32 cellular contexts compared by ENCODE assay signal in the genomic region with DNA sequence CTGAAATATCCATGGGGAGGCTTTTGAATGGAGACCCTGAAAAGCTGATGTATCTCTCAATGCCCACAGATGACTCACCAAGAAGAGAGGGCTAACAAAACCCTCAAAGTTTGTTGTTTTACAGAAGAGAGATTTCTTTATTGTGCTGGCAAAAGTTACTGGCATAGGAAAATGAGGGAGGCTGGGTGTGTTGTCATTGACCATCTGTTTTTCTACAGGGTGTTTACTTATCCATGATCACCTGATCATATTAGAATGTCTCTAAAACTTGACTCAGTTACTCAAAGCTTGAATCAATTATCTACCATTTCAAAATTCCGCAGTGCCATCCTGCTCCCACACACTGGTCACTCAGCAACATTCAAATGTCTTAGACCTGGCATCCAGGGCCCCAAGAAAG. TPM values are rescaled to one million over a fixed set of nuclear protein-coding genes. Genes with fewer than 3 reads are reported as not detected.
DNase-seq lines count a peak whose midpoint lies in the region; ATAC-seq, FAIRE-seq and TF ChIP-seq lines count a peak whose summit lies in the region.
"Had no signal": no experiment of that assay in that cellular context is flagged by ENCODE, and none has a peak within 500 bp of the region (broad histone marks: within the 10 kb centered on the region; RNA-seq: fewer than 3 reads in every experiment).

No MANE protein-coding gene starts in this region.

- H2AFZ ChIP-seq in IMR-90 (replicated peaks; ENCODE audit: low read length, poor library complexity) (no peak overlapping the region), GM12878 (ENCODE audit: control insufficient read depth, low read depth, low read length) (no peak overlapping the region), mammary epithelial cell (ENCODE audit: low read depth, low read length) (no peak overlapping the region)

- H3K56ac ChIP-seq in IMR-90 (ENCODE audit: extremely low read depth, insufficient read depth, low read length), result no peak overlapping the region

- H3K23ac ChIP-seq in IMR-90 (ENCODE audit: low read depth, low read length), result no peak overlapping the region

- no peak for TF ChIP-seq EP300 in GM12878 (IDR thresholded peaks at IDR 0.05; ENCODE audit: borderline replicate concordance in 1 of 2, control insufficient read depth in 1 of 2, low read depth in 2 of 2, low read length in 2 of 2)

- H4K20me1 ChIP-seq in IMR-90 (ENCODE audit: insufficient read depth, low read length) (peaks cover 82% of the 10 kb centered on the region), GM12878 (ENCODE audit: control insufficient read depth, insufficient read depth) (no peaks in the 10 kb centered on the region), mammary epithelial cell (ENCODE audit: insufficient read depth, low read length) (peaks cover 2% of the 10 kb centered on the region)

- peaks cover 27 to 81% of the 10 kb centered on the region in 2 experiments for H3K79me1 ChIP-seq in IMR-90 (ENCODE audit: low read depth in 1 of 2, low read length in 2 of 2)

- H3K4me1 ChIP-seq in IMR-90 (ENCODE audit: control insufficient read depth, insufficient read depth, low read length), result peaks cover 3% of the 10 kb centered on the region
- H3K4me1 ChIP-seq in GM12878 (ENCODE audit: control insufficient read depth, insufficient read depth, low read length), result no peaks in the 10 kb centered on the region
- peaks cover 8% of the 10 kb centered on the region for H3K4me1 ChIP-seq in mammary epithelial cell (ENCODE audit: insufficient read depth, low read length)
- H3K4me1 ChIP-seq: Caco-2 had no signal

- TF ChIP-seq POLR2A in IMR-90 (IDR thresholded peaks at IDR 0.05; ENCODE audit: low read depth, low read length) (no peak), GM12878 (IDR thresholded peaks at IDR 0.05; ENCODE audit: low read depth, low read length) (no peak)

- no peak overlapping the region for H2BK120ac ChIP-seq in IMR-90 (ENCODE audit: low read depth, low read length)

- no peak overlapping the region for H3K4me2 ChIP-seq in IMR-90 (ENCODE audit: low read depth, low read length)
- H3K4me2 ChIP-seq in GM12878 (ENCODE audit: control insufficient read depth, insufficient read depth), result no peak overlapping the region
- no peak overlapping the region for H3K4me2 ChIP-seq in mammary epithelial cell (ENCODE audit: insufficient read depth, low read depth, low read length)

- peak; percentile 33 for DNase-seq in IMR-90
- DNase-seq in GM12878 (ENCODE audit: low read depth, low spot score), result no peak
- DNase-seq in foreskin melanocyte, result peak; percentile 4
- DNase-seq in substantia nigra (lab: John Stamatoyannopoulos, UW), result no peak
- DNase-seq in mammary epithelial cell, result no peak
- no peak for DNase-seq in stimulated activated CD4-positive, alpha-beta T cell treated with anti-CD3 and anti-CD28 coated beads, Interleukin-1b, Interleukin-23, amount 100 ng/mL, for 48 hours
- DNase-seq in brain microvascular endothelial cell, result no peak
- DNase-seq: activated CD4-positive, alpha-beta T cell treated with anti-CD3 and anti-CD28 coated beads for 4 hours; activated naive CD4-positive, alpha-beta T cell treated with anti-CD3 and anti-CD28 coated beads, Interleukin-2, amount 50 U/mL, for 16 hours; amniotic stem cell; Caco-2; effector CD8-positive, alpha-beta T cell; KBM-7; MM.1S; NCI-H1417; NCI-H2081; NCI-H2227 treated with DMSO at 0.1 percent for 48 hours; NK-92 treated with Interleukin-12 subunit alpha and Interleukin-12 subunit beta, amount 100 ng/mL, for 24 hours; pancreas; Peyer's patch; right cardiac atrium; SIG-M5; stimulated activated CD4-positive, alpha-beta T cell treated with anti-CD3 and anti-CD28 coated beads, Interleukin-2, amount 100 ng/mL, for 24 hours; stimulated activated naive CD8-positive, alpha-beta T cell treated with anti-CD3 and anti-CD28 coated beads, Interleukin-15, Interleukin-2, amounts not matched to agents 100 U/mL and 50 U/mL, for 24 hours; testis had no signal

- POLR2A ChIA-PET in IMR-90 (lab: Charles Lee; ENCODE audit: unreplicated experiment) (no interaction called here), GM12878 (lab: Charles Lee) (no interaction called here)

- H3K4ac ChIP-seq in IMR-90 (ENCODE audit: low read depth, low read length), result no peak overlapping the region

- BruUV-seq in IMR-90 (replicated peaks; lab: Mats Ljungman, UMichigan), result no TSS peak
- TSS peak; percentile 39 for BruUV-seq in GM12878 (replicated peaks; lab: Mats Ljungman, UMichigan)
- no TSS peak for BruUV-seq in mammary epithelial cell (replicated peaks; lab: Mats Ljungman, UMichigan)

- H3K79me2 ChIP-seq in GM12878 (ENCODE audit: control insufficient read depth, insufficient read depth, low read length) (peaks cover 21% of the 10 kb centered on the region), mammary epithelial cell (ENCODE audit: insufficient read depth, low read length) (peaks cover 92% of the 10 kb centered on the region)

- no peak for FAIRE-seq in GM12878 (lab: Jason Lieb, UNC)
- FAIRE-seq: frontal cortex, HTR-8/SVneo, pancreas had no signal

- no peak overlapping the region for H4K91ac ChIP-seq in IMR-90 (ENCODE audit: insufficient read depth, low read depth, low read length)

- ATAC-seq in IMR-90 (ENCODE audit: low read depth) (peak; percentile 37; the same call in 1 of the 2 replicates), GM12878 (no peak), GM21528 (IDR thresholded peaks at IDR 0.05; ENCODE audit: low FRiP score, unreplicated experiment) (no peak)
- ATAC-seq: pancreas; right cardiac atrium; stimulated activated naive CD8-positive, alpha-beta T cell treated with anti-CD3 and anti-CD28 coated beads, Interleukin-15, Interleukin-2, amounts not matched to agents 100 U/mL and 50 U/mL, for 24 hours had no signal

- H2BK15ac ChIP-seq in IMR-90 (ENCODE audit: low read depth, low read length), result no peak overlapping the region

- TF ChIP-seq RAD21 in IMR-90 (IDR thresholded peaks at IDR 0.05; ENCODE audit: low read length) (no peak), GM12878 (IDR thresholded peaks at IDR 0.05; ENCODE audit: insufficient read depth, low read depth, low read length) (no peak)

- SMC1A ChIA-PET in GM12878 (lab: Charles Lee; ENCODE audit: uncharacterized antibody, unreplicated experiment), result no interaction called here

- no peak overlapping the region for H4K8ac ChIP-seq in IMR-90 (ENCODE audit: low read depth in 2 of 2, low read length in 2 of 2)

- H3K27ac ChIP-seq in IMR-90 (ENCODE audit: insufficient read depth, low read length) (no peak overlapping the region), GM12878 (ENCODE audit: control insufficient read depth, insufficient read depth) (no peak overlapping the region), substantia nigra (ENCODE audit: low read depth, low read length, poor library complexity, severe bottlenecking) (peak overlapping the region; percentile 42), mammary epithelial cell (ENCODE audit: insufficient read depth, low read depth, low read length) (no peak overlapping the region), brain microvascular endothelial cell (no peak overlapping the region)
- H3K27ac ChIP-seq: cardiac muscle cell, coronary artery, epithelial cell of prostate, pancreas, Peyer's patch, testis, VCaP had no signal

- H3K18ac ChIP-seq in IMR-90 (ENCODE audit: low read depth, low read length), result no peak overlapping the region

- CTCF ChIA-PET in IMR-90 (lab: Yijun Ruan, JAX), result interaction anchor here (1.3 kb wide), 1 partner anchor 19 kb away, joined by 3 read pairs; no protein-coding TSS in a partner anchor
- CTCF ChIA-PET in GM12878 (lab: Yijun Ruan, JAX), result no interaction called here
- CTCF ChIA-PET in mammary epithelial cell (lab: Charles Lee; ENCODE audit: low non-redundant PET), result no interaction called here

- no peak for TF ChIP-seq CTCF in IMR-90 (conservative IDR thresholded peaks at IDR 0.05; ENCODE audit: low read depth, low read length)
- no peak for TF ChIP-seq CTCF in GM12878 (IDR thresholded peaks at IDR 0.05 in 2 of 3, conservative IDR thresholded peaks at IDR 0.05 in 1 of 3; ENCODE audit: control insufficient read depth in 2 of 3, extremely low read depth in 1 of 3, insufficient read depth in 1 of 3, low read depth in 3 of 3, low read length in 3 of 3)
- no peak for TF ChIP-seq CTCF in mammary epithelial cell (conservative IDR thresholded peaks at IDR 0.05 in 1 of 2, IDR thresholded peaks at IDR 0.05 in 1 of 2; ENCODE audit: extremely low read depth in 1 of 2, insufficient read depth in 1 of 2, low read depth in 1 of 2, low read length in 2 of 2)
- no peak for TF ChIP-seq CTCF in brain microvascular endothelial cell (IDR thresholded peaks at IDR 0.05; ENCODE audit: low read depth, low read length, missing control alignments)

- no peak overlapping the region for H3K4me3 ChIP-seq in IMR-90 (ENCODE audit: insufficient read depth, low read depth, low read length)
- no peak overlapping the region for H3K4me3 ChIP-seq in GM12878
- H3K4me3 ChIP-seq in mammary epithelial cell (replicated peaks in 1 of 3; ENCODE audit: insufficient read depth in 1 of 3, low read depth in 2 of 3, low read length in 3 of 3), result no peak overlapping the region
- no peak overlapping the region for H3K4me3 ChIP-seq in brain microvascular endothelial cell (ENCODE audit: low read depth, low read length)
- H3K4me3 ChIP-seq: cardiac muscle cell, coronary artery, pancreas, Peyer's patch, testis had no signal

- H3K36me3 ChIP-seq in IMR-90 (ENCODE audit: control insufficient read depth, insufficient read depth, low read length) (no peaks in the 10 kb centered on the region), GM12878 (ENCODE audit: control insufficient read depth in 2 of 2, insufficient read depth in 2 of 2, low read length in 1 of 2) (no peaks in the 10 kb centered on the region), mammary epithelial cell (ENCODE audit: insufficient read depth, low read length) (peaks cover 2% of the 10 kb centered on the region), brain microvascular endothelial cell (replicated peaks) (no peaks in the 10 kb centered on the region)
- H3K36me3 ChIP-seq: cardiac muscle cell, pancreas, Peyer's patch had no signal

- no peak overlapping the region for H2AK5ac ChIP-seq in IMR-90 (ENCODE audit: low read depth, low read length)

- H3K27me3 ChIP-seq in IMR-90 (ENCODE audit: control insufficient read depth, insufficient read depth, low read length) (no peaks in the 10 kb centered on the region), GM12878 (replicated peaks in 1 of 2; ENCODE audit: control insufficient read depth in 2 of 2, insufficient read depth in 2 of 2, low read length in 1 of 2) (no peaks in the 10 kb centered on the region), mammary epithelial cell (ENCODE audit: insufficient read depth, low read length) (no peaks in the 10 kb centered on the region), brain microvascular endothelial cell (replicated peaks) (no peaks in the 10 kb centered on the region)
- H3K27me3 ChIP-seq: cardiac muscle cell, pancreas, Peyer's patch, testis had no signal

- H2BK20ac ChIP-seq in IMR-90 (ENCODE audit: low read depth, low read length), result no peak overlapping the region

- 80% methylated on average over 1 of the region's 1 CpG; no CpG with 5 or more reads in 1 of the 2 experiments for WGBS in IMR-90 (ENCODE audit: extremely low coverage in 2 of 2, insufficient read length in 1 of 2), 2 experiments
- WGBS in GM12878 (ENCODE audit: insufficient coverage, insufficient replicate concordance, low lambda C conversion rate, missing lambda C conversion rate), result 90% methylated on average over 1 of the region's 1 CpG
- 100% methylated on average over 1 of the region's 1 CpG for WGBS in mammary epithelial cell (ENCODE audit: low coverage, missing lambda C conversion rate)

- in situ Hi-C loops in IMR-90 (cut with MboI; ENCODE audit: low sequenced_read_pairs) (no loop called here), GM12878 (cut with MboI) (no loop called here), mammary epithelial cell (cut with MboI; ENCODE audit: low sequenced_read_pairs in 2 of 2) (no loop called here), brain microvascular endothelial cell (cut with HindIII; ENCODE audit: low pct_ligation_motif_present, low sequenced_read_pairs) (no loop called here)

- no peak overlapping the region for H3K14ac ChIP-seq in IMR-90 (replicated peaks; ENCODE audit: low read depth, low read length)

- RAD21 ChIA-PET in GM12878 (lab: Charles Lee; ENCODE audit: unreplicated experiment), result no interaction called here

- no peaks in the 10 kb centered on the region for H3K9me3 ChIP-seq in IMR-90 (ENCODE audit: control insufficient read depth, insufficient read depth, low read length)
- no peaks in the 10 kb centered on the region for H3K9me3 ChIP-seq in GM12878 (replicated peaks; ENCODE audit: control insufficient read depth, insufficient read depth, low read length)
- no peaks in the 10 kb centered on the region for H3K9me3 ChIP-seq in mammary epithelial cell (replicated peaks; ENCODE audit: insufficient read depth, low read length)
- H3K9me3 ChIP-seq: Caco-2, pancreas, Peyer's patch, testis had no signal

- no peak overlapping the region for H2AK9ac ChIP-seq in IMR-90 (replicated peaks; ENCODE audit: low read depth, low read length, poor library complexity)

- no peak overlapping the region for H3K9ac ChIP-seq in IMR-90 (ENCODE audit: low read depth, low read length)
- H3K9ac ChIP-seq in GM12878 (ENCODE audit: control insufficient read depth, insufficient read depth, low read length), result no peak overlapping the region
- H3K9ac ChIP-seq in mammary epithelial cell (ENCODE audit: insufficient read depth, low read length), result no peak overlapping the region

- dilution Hi-C loops in IMR-90 (cut with HindIII; ENCODE audit: low sequenced_read_pairs, unreplicated experiment), result no loop called here
- dilution Hi-C loops in mammary epithelial cell (cut with HindIII; ENCODE audit: low sequenced_read_pairs), result no loop called here

- H3K9me1 ChIP-seq in IMR-90 (ENCODE audit: insufficient read depth, low read length), result peaks cover 18% of the 10 kb centered on the region

- no peak overlapping the region for H4K5ac ChIP-seq in IMR-90 (ENCODE audit: low read depth, low read length)

- no peak overlapping the region for H2BK5ac ChIP-seq in IMR-90 (ENCODE audit: low read depth, low read length, poor library complexity, severe bottlenecking)

- intact Hi-C loops in IMR-90 (cut with micrococcal nuclease), result loop anchor here (1.0 kb wide), 1 partner anchor 8 kb away; no protein-coding TSS in a partner anchor
- intact Hi-C loops in GM12878 (cut with micrococcal nuclease; ENCODE audit: unreplicated experiment), result no loop called here
- intact Hi-C loops in mammary epithelial cell (cut with micrococcal nuclease), result no loop called here

RNA-seq across cellular contexts. Expression of a gene that starts 9.8 kb away (rescaled TPM):
- total RNA-seq in IMR-90 (2012; rRNA removed) (3.6 and 3.9 TPM in 2 replicates), GM12878 (2014; rRNA removed) (6.1 TPM in 2 replicates), GM12878 (2014; rRNA removed; fragmentation: Illumina TruSeq; extraction: Trizol) (5.9 and 6.6 TPM in 2 replicates), GM12878 (2021) (18.6 and 18.7 TPM in 2 replicates), mammary epithelial cell (10 to 100 TPM; 12.7 to 24.5 TPM)
- polyA plus RNA-seq in IMR-90 (2012; rRNA removed) (13.1 and 14.4 TPM in 2 replicates), GM12878 (2011; rRNA removed) (9.0 and 11.4 TPM in 2 replicates), GM12878 (2014; fragmentation: Illumina TruSeq; extraction: Trizol) (20.6 and 24.8 TPM in 2 replicates), GM12878 (2014; fragmentation: Nextera tagmentation; extraction: Ambion mirVana) (10 to 100 TPM in 1 of 2 experiments, 1 to 10 TPM in 1; 8.1 to 14.3 TPM), GM12878 (2014; rRNA removed) (11.6 and 14.3 TPM in 2 replicates), GM12878 (2016; fragmentation: Nextera tagmentation; extraction: Ambion mirVana) (10 to 100 TPM; 13.6 to 14.1 TPM), mammary epithelial cell (12.0 TPM)
- 5.7 and 7.9 TPM in 2 replicates for polyA plus RNA-seq in IMR-90 (2012; cell fraction: cytosol; rRNA removed)
- 15.2 and 22.9 TPM in 2 replicates for polyA plus RNA-seq in IMR-90 (2012; cell fraction: nucleus; rRNA removed; ENCODE audit: low replicate concordance)
- 34.6 and 35.4 TPM in 2 replicates for total RNA-seq in GM12878 (2013; cell fraction: nucleolus; rRNA removed)
- 6.3 TPM for polyA plus RNA-seq in GM12878 (2011; ENCODE audit: low read depth)
- 10.5 and 12.0 TPM in 2 replicates for polyA plus RNA-seq in GM12878 (2011; cell fraction: cytosol; rRNA removed)
- polyA plus RNA-seq in GM12878 (2011; cell fraction: nucleus; rRNA removed), result 11.1 and 13.2 TPM in 2 replicates
- polyA plus RNA-seq in GM12878 (2012), result 12.4 and 14.0 TPM in 2 replicates
- polyA minus RNA-seq in GM12878 (2011; rRNA and poly(A)+ RNA removed), result 15.9 and 17.9 TPM in 2 replicates
- polyA minus RNA-seq in GM12878 (2011; cell fraction: cytosol; rRNA and poly(A)+ RNA removed), result 12.5 and 12.8 TPM in 2 replicates
- 8.0 and 18.2 TPM in 2 replicates for polyA minus RNA-seq in GM12878 (2011; cell fraction: nucleus; rRNA and poly(A)+ RNA removed)
- 19.7 TPM for polyA minus RNA-seq in mammary epithelial cell

RNA-seq across cellular contexts. Expression of a gene that starts 57.0 kb away (rescaled TPM):
- total RNA-seq in IMR-90 (2012; rRNA removed) (3.3 and 3.4 TPM in 2 replicates), GM12878 (2014; rRNA removed) (4.5 and 6.7 TPM in 2 replicates), GM12878 (2014; rRNA removed; fragmentation: Illumina TruSeq; extraction: Trizol) (2.2 and 2.5 TPM in 2 replicates), GM12878 (2021) (12.0 and 14.1 TPM in 2 replicates), mammary epithelial cell (10 to 100 TPM; 13.8 to 19.1 TPM)
- polyA plus RNA-seq in IMR-90 (2012; rRNA removed) (25.9 and 32.8 TPM in 2 replicates), GM12878 (2011; rRNA removed) (0.10 and 0.53 TPM in 2 replicates), GM12878 (2014; fragmentation: Illumina TruSeq; extraction: Trizol) (1.9 and 5.6 TPM in 2 replicates), GM12878 (2014; fragmentation: Nextera tagmentation; extraction: Ambion mirVana) (under 1 TPM; 0.02 to 0.18 TPM), GM12878 (2014; rRNA removed) (14.7 and 16.7 TPM in 2 replicates), GM12878 (2016; fragmentation: Nextera tagmentation; extraction: Ambion mirVana) (1 to 10 TPM; 5.0 to 7.5 TPM), mammary epithelial cell (4.5 TPM)
- 13.0 and 25.4 TPM in 2 replicates for polyA plus RNA-seq in IMR-90 (2012; cell fraction: cytosol; rRNA removed)
- 110 and 233 TPM in 2 replicates for polyA plus RNA-seq in IMR-90 (2012; cell fraction: nucleus; rRNA removed; ENCODE audit: low replicate concordance)
- total RNA-seq in GM12878 (2013; cell fraction: nucleolus; rRNA removed), result 7.4 and 8.8 TPM in 2 replicates
- 4.5 TPM for polyA plus RNA-seq in GM12878 (2011; ENCODE audit: low read depth)
- polyA plus RNA-seq in GM12878 (2011; cell fraction: cytosol; rRNA removed), result 0.49 and 0.62 TPM in 2 replicates
- 2.9 and 3.8 TPM in 2 replicates for polyA plus RNA-seq in GM12878 (2011; cell fraction: nucleus; rRNA removed)
- 9.2 and 13.3 TPM in 2 replicates for polyA plus RNA-seq in GM12878 (2012)
- 0.22 and 1.2 TPM in 2 replicates for polyA minus RNA-seq in GM12878 (2011; rRNA and poly(A)+ RNA removed)
- polyA minus RNA-seq in GM12878 (2011; cell fraction: cytosol; rRNA and poly(A)+ RNA removed), result not detected in 2 replicates
- 1.1 and 1.2 TPM in 2 replicates for polyA minus RNA-seq in GM12878 (2011; cell fraction: nucleus; rRNA and poly(A)+ RNA removed)
- polyA minus RNA-seq in mammary epithelial cell, result 6.6 TPM

Comparison
In these comparisons a context has a peak if more than half of its experiments do, and no peak if none do; other contexts are left out.
1. DNase-seq: peak in IMR-90 (single experiment) and foreskin melanocyte (single experiment); none in GM12878 (single experiment), substantia nigra (0 of 49), mammary epithelial cell (single experiment), stimulated activated CD4-positive, alpha-beta T cell treated with anti-CD3 and anti-CD28 coated beads, Interleukin-1b, Interleukin-23, amount 100 ng/mL, for 48 hours (single experiment) and brain microvascular endothelial cell (single experiment).